33 cellular contexts compared by ENCODE assay signal in the genomic region with DNA sequence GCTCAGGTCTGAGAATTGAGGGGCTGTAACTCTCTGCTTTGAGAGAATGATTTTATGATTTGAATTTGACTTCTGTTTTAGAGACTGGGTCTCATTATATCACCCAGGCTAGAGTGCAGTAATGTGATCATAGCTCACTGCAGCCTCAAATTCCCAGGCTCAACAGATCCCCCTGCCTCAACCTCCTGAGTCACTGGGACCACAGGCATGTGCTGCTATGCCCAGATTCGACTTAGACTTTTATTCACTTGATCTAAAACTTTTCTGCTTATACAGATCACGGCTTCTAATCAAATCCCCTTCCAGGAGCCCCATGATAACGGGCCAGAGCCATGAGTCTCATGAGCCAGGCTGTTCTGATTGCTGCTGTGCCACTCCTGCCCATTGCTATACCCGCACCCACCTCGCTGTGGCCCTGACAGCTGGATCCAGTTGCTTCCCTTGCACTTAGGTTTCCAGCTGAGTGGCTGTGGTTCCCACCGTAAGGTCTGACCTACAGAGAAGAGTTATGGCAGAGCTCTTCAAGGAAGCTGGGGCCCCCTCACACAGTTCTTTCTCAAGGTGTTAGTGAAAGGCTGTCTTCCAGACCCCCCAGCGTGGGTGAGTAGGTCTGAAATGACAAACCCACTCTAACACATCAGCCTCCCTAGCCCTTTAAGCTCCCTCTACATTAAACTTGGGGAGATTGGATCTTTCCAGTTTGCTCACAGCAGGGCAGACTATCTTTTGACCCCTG.
"Had no signal": no experiment of that assay in that cellular context is flagged by ENCODE, and none has a peak within 500 bp of the region (broad histone marks: within the 10 kb centered on the region; RNA-seq: fewer than 3 reads in every experiment).

No MANE protein-coding gene starts in this region.

- H3K4me1 ChIP-seq: adrenal gland had no signal

- H3K9me3 Mint-ChIP-seq: activated CD4-positive, alpha-beta memory T cell treated with anti-CD3 and anti-CD28 coated beads for 36 hours; activated naive CD4-positive, alpha-beta T cell treated with anti-CD3 and anti-CD28 coated beads for 36 hours; activated naive CD4-positive, alpha-beta T cell treated with anti-CD3 and anti-CD28 coated beads, Interleukin-2, amount 50 U/mL, for 72 hours; activated T-cell treated with anti-CD3 and anti-CD28 coated beads, Interleukin-2, amount 50 U/mL, for 4 hours; activated T-helper 1 cell treated with anti-CD3 and anti-CD28 coated beads, Interleukin-12 subunit alpha, Interleukin-12 subunit beta, Interleukin-2, Interleukin-4 antibody, amounts not matched to agents 30 ng/mL and 10 ng/mL and 1 ng/mL, durations not matched to agents 14 hours and 24 hours and 36 hours had no signal

- DNase-seq: activated B cell treated with CpG ODN at 0.5 μM for 24 hours; activated CD4-positive, alpha-beta memory T cell treated with anti-CD3 and anti-CD28 coated beads for 36 hours; activated CD4-positive, alpha-beta T cell treated with anti-CD3 and anti-CD28 coated beads for 4 hours; activated CD4-positive, alpha-beta T cell treated with anti-CD3 and anti-CD28 coated beads, Interleukin-2, amount 50 U/mL, for 1 hour; activated CD4-positive, CD25-positive, alpha-beta regulatory T cell treated with anti-CD3 and anti-CD28 coated beads, Interleukin-2, amount 50 U/mL, for 72 hours; activated CD8-positive, alpha-beta memory T cell treated with anti-CD3 and anti-CD28 coated beads, Interleukin-2, amount 50 U/mL, for 4 hours; activated gamma-delta T cell treated with Interleukin-2 at 50 U/mL for 16 hours; activated naive CD4-positive, alpha-beta T cell treated with anti-CD3 and anti-CD28 coated beads for 36 hours; activated T-cell treated with anti-CD3 and anti-CD28 coated beads for 4 hours; activated T-cell treated with anti-CD3 and anti-CD28 coated beads, Interleukin-2, amount 50 U/mL, for 4 hours; adrenal gland; anterior cingulate cortex; NCI-H1092 treated with DMSO at 0.1 percent for 48 hours; NCI-H1417; NCI-H146; NCI-H187; NCI-H2029 treated with DMSO at 0.1 percent for 48 hours; NCI-H2107; NCI-H2171; NCI-H510A; NCI-H526; NCI-H748 treated with DMSO at 0.1 percent for 48 hours; NK-92 treated with Interleukin-12 subunit alpha and Interleukin-12 subunit beta, amount 100 ng/mL, for 24 hours; Right ventricle myocardium superior; SW 1271; T-helper 1 cell; T-helper 2 cell; T-helper 9 cell had no signal

- ATAC-seq: activated naive CD4-positive, alpha-beta T cell treated with anti-CD3 and anti-CD28 coated beads, Interleukin-2, amount 50 U/mL, for 72 hours; activated T-cell treated with anti-CD3 and anti-CD28 coated beads, Interleukin-2, amount 50 U/mL, for 4 hours had no signal

- H3K9me3 ChIP-seq: adrenal gland had no signal

- H3K4me3 ChIP-seq: adrenal gland, cardiac muscle cell had no signal

- H3K36me3 Mint-ChIP-seq: activated CD4-positive, alpha-beta memory T cell treated with anti-CD3 and anti-CD28 coated beads for 36 hours had no signal

- H3K27ac ChIP-seq: adrenal gland, cardiac muscle cell, KMS-11, VCaP had no signal

- H3K36me3 ChIP-seq: adrenal gland, cardiac muscle cell had no signal

- H3K27ac Mint-ChIP-seq: activated B cell treated with CpG ODN at 0.5 μM for 24 hours; activated CD4-positive, alpha-beta memory T cell treated with anti-CD3 and anti-CD28 coated beads for 36 hours; activated naive CD4-positive, alpha-beta T cell treated with anti-CD3 and anti-CD28 coated beads for 36 hours; activated naive CD4-positive, alpha-beta T cell treated with anti-CD3 and anti-CD28 coated beads, Interleukin-2, amount 50 U/mL, for 72 hours; activated T-helper 1 cell treated with anti-CD3 and anti-CD28 coated beads, Interleukin-12 subunit alpha, Interleukin-12 subunit beta, Interleukin-2, Interleukin-4 antibody, amounts not matched to agents 30 ng/mL and 10 ng/mL and 1 ng/mL, durations not matched to agents 14 hours and 24 hours and 36 hours had no signal

- H3K27me3 ChIP-seq: adrenal gland had no signal

- H3K4me3 Mint-ChIP-seq: activated B cell treated with CpG ODN at 0.5 μM for 24 hours; activated CD4-positive, alpha-beta memory T cell treated with anti-CD3 and anti-CD28 coated beads for 36 hours; activated naive CD4-positive, alpha-beta T cell treated with anti-CD3 and anti-CD28 coated beads for 36 hours; activated T-cell treated with anti-CD3 and anti-CD28 coated beads, Interleukin-2, amount 50 U/mL, for 4 hours; activated T-helper 1 cell treated with anti-CD3 and anti-CD28 coated beads, Interleukin-12 subunit alpha, Interleukin-12 subunit beta, Interleukin-2, Interleukin-4 antibody, amounts not matched to agents 30 ng/mL and 10 ng/mL and 1 ng/mL, durations not matched to agents 14 hours and 24 hours and 36 hours had no signal
